Comparison of ENCODE assay signal across 8 cellular contexts in the genomic region with DNA sequence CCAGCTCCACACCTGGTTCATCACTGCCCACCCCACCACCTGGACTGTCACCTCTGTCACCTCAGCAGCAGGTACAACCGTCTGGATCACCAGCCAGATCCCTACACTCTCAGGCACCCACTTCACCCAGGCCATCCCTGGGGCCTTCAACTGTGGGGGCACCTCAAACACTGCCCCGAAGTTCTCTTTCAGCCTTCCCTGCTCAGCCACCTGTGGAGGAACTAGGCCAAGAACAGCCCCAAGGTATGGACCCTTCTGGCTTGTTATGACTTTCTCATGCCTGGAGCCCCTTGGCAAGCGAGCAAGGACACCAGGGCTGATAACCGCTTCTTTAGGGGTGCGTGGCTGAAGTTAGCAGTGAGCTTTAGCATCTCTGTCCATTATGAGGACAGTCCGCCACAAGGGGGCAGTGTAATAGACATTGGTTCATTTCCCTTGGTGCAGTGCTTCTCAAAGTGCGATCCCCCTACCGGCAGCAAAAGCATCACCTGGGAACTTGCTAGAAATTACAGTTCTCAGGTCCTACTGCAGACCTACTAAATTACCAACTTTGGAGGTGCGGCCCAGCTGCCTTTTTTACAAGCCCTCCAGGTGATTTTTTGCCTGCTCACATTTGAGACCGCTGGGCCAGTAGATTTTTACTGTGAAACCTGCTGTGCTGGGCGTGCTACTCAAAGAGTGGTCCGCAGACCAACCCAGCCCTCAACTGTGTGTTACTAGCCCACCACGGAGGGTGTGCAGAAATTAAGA.
DNase-seq lines count a peak whose midpoint lies in the region; ATAC-seq and TF ChIP-seq lines count a peak whose summit lies in the region.

No MANE protein-coding gene starts in this region.

- DNase-seq in GM06990 (ENCODE audit: extremely low read depth, insufficient read length) (peak; percentile 58), NCI-H226 (peak; percentile 59), T47D (ENCODE audit: low read depth in 1 of 2, low spot score in 1 of 2) (peak; percentile 69 to 95), iris pigment epithelial cell (ENCODE audit: low read depth) (peak; percentile 88)
- DNase-seq in stimulated activated CD4-positive, alpha-beta T cell treated with anti-CD3 and anti-CD28 coated beads, Interleukin-1b, Interleukin-23, amount 100 ng/mL, for 1 hour (ENCODE audit: low read depth in 2 of 2), result peak; percentile 83 to 91

- in situ Hi-C loops in T47D (cut with HindIII; ENCODE audit: low pct_unique_long_range_greater_than_20kb, low sequenced_read_pairs), result no loop called here

- H3K36me3 ChIP-seq in GM06990 (ENCODE audit: control insufficient read depth, insufficient read depth, low read length), result no peaks in the 10 kb centered on the region

- H3K4me3 ChIP-seq in GM06990 (replicated peaks; ENCODE audit: low read depth, low read length), result no peak overlapping the region

- ATAC-seq in HG02973 (IDR thresholded peaks at IDR 0.05; ENCODE audit: unreplicated experiment) (peak; percentile 67), GM19463 (IDR thresholded peaks at IDR 0.05; ENCODE audit: unreplicated experiment) (no peak)

- TF ChIP-seq CTCF in GM06990 (IDR thresholded peaks at IDR 0.05; ENCODE audit: insufficient read depth, low read length, poor library complexity, severe bottlenecking) (peak; percentile 96), VCaP (conservative IDR thresholded peaks at IDR 0.05) (peak; percentile 94)

- no peak overlapping the region for H3K27ac ChIP-seq in VCaP

- peaks cover 1% of the 10 kb centered on the region for H3K27me3 ChIP-seq in GM06990 (replicated peaks; ENCODE audit: control insufficient read depth, insufficient read depth, low read length)
